ENCODE assay signal across 9 cellular contexts in the genomic region with DNA sequence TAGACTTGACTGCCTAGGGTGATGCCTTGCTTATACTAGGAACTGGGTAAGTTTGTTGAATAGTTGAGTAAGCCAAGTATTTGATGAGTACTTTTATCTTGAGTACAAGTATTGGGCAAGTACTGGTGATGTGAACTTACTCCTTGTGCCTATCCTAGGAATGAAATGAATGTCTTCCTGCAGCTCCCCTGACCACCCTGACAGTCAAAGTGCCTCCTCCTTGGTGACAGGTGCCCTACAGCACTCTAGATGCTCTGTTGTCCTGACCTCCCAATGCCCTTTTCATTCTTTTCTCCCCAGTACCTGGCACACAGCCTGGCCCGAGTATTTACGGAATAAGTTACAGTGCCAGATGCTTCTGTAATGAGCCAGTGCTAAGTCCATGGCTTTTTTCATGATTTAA. TPM values are rescaled to one million over a fixed set of nuclear protein-coding genes. Genes with fewer than 3 reads are reported as not detected.
DNase-seq lines count a peak whose midpoint lies in the region; ATAC-seq and TF ChIP-seq lines count a peak whose summit lies in the region.
"Had no signal": no experiment of that assay in that cellular context is flagged by ENCODE, and none has a peak within 500 bp of the region (broad histone marks: within the 10 kb centered on the region; RNA-seq: fewer than 3 reads in every experiment).

No MANE protein-coding gene starts in this region.

- intact Hi-C loops in left cardiac atrium (cut with DNase I), result no loop called here

- H3K9me3 ChIP-seq in RWPE2 (ENCODE audit: severe bottlenecking) (no peaks in the 10 kb centered on the region), stomach smooth muscle (ENCODE audit: control insufficient read depth in 2 of 2, low read length in 2 of 2) (no peaks in the 10 kb centered on the region)

- ATAC-seq in RWPE2 (ENCODE audit: low read depth) (peak; percentile 27), left cardiac atrium (peak; percentile 31 to 54), HG02642 (IDR thresholded peaks at IDR 0.05; ENCODE audit: poor library complexity, unreplicated experiment) (no peak), HG03108 (IDR thresholded peaks at IDR 0.05; ENCODE audit: unreplicated experiment) (no peak), GM21367 (IDR thresholded peaks at IDR 0.05; ENCODE audit: unreplicated experiment) (no peak)
- ATAC-seq: WTC11 had no signal

- H3K4me1 ChIP-seq in RWPE2 (ENCODE audit: insufficient read depth, poor library complexity, severe bottlenecking) (peaks cover 3% of the 10 kb centered on the region), stomach smooth muscle (ENCODE audit: control insufficient read depth, insufficient read depth, low read length) (peaks cover 39% of the 10 kb centered on the region)

- H3K27ac ChIP-seq in RWPE2 (ENCODE audit: poor library complexity, severe bottlenecking), result no peak overlapping the region
- peak overlapping the region; percentile 46 for H3K27ac ChIP-seq in stomach smooth muscle (ENCODE audit: low read length)

- no peak overlapping the region for H3K9ac ChIP-seq in stomach smooth muscle (ENCODE audit: low read length in 2 of 2)

- no peak for TF ChIP-seq CTCF in RWPE2 (IDR thresholded peaks at IDR 0.05; ENCODE audit: poor library complexity, severe bottlenecking)

- DNase-seq in LHCN-M2 (ENCODE audit: low read depth) (peak; percentile 71), RWPE2 (ENCODE audit: low spot score) (no peak), left cardiac atrium (no peak)
- DNase-seq: amniotic stem cell had no signal

- H3K27me3 ChIP-seq in RWPE2 (ENCODE audit: insufficient read depth, poor library complexity, severe bottlenecking) (no peaks in the 10 kb centered on the region), stomach smooth muscle (ENCODE audit: control insufficient read depth in 1 of 2, insufficient read depth in 2 of 2, low read length in 2 of 2) (no peaks in the 10 kb centered on the region)

- H3K36me3 ChIP-seq in RWPE2 (ENCODE audit: low read depth) (peaks cover 80% of the 10 kb centered on the region), stomach smooth muscle (ENCODE audit: control insufficient read depth in 2 of 2, insufficient read depth in 2 of 2, low read length in 2 of 2) (peaks cover 8 to 21% of the 10 kb centered on the region in 2 donors)

- H3K4me3 ChIP-seq in RWPE2 (ENCODE audit: severe bottlenecking) (no peak overlapping the region), stomach smooth muscle (ENCODE audit: low read length in 2 of 2) (no peak overlapping the region)

RNA-seq across cellular contexts. Expression of gene PCSK9, which starts 25.5 kb away (rescaled TPM):
- total RNA-seq in LHCN-M2 (2014; rRNA removed) (0.06 and 0.11 TPM in 2 replicates), left cardiac atrium (under 1 TPM in 1 of 2 donors, not detected in 1; 0.13 TPM)
- 0.23 TPM for polyA plus RNA-seq in LHCN-M2 (2012)

Comparison
In these comparisons a context has a peak if more than half of its experiments do, and no peak if none do; other contexts are left out.
1. ATAC-seq: peak in RWPE2 (single experiment) and left cardiac atrium (2 of 2); none in HG02642 (single experiment), HG03108 (single experiment) and GM21367 (single experiment).